17 cellular contexts compared by ENCODE assay signal in the genomic region with DNA sequence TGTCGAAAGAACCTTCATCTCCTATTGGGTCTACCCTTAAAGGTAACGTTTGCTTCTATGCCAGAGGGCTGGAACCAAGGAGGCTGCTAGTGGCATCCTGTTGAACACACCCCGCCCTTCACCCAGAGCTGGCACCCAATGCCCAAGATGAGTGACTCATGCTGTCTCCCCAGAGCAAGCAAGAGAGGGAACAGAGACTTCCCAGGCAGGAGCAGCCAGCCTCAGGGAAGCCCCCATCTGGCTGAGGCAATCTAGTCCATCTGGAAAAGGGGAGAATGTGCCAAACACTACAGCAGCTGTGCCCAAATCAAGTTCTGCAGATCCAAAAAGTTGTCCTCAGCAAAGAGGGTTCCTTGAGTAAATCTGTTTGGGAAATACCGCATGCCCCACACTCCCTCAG.
DNase-seq lines count a peak whose midpoint lies in the region; ATAC-seq, FAIRE-seq and TF ChIP-seq lines count a peak whose summit lies in the region.
"Had no signal": no experiment of that assay in that cellular context is flagged by ENCODE, and none has a peak within 500 bp of the region (broad histone marks: within the 10 kb centered on the region; RNA-seq: fewer than 3 reads in every experiment).

No MANE protein-coding gene starts in this region.

- H2AFZ ChIP-seq in keratinocyte (ENCODE audit: control insufficient read depth, low read length): no peak overlapping the region

- intact Hi-C loops in ascending aorta (cut with DNase I): no loop called here

- dilution Hi-C loops in keratinocyte (cut with MboI; ENCODE audit: extremely low pct_ligation_motif_present, low sequenced_read_pairs): no loop called here

- H3K9me3 ChIP-seq in ascending aorta: peaks cover 0 to 10% of the 10 kb centered on the region in 2 donors
- H3K9me3 ChIP-seq in keratinocyte (ENCODE audit: control insufficient read depth, low read depth, low read length): peaks cover 2% of the 10 kb centered on the region

- H4K20me1 ChIP-seq in keratinocyte (ENCODE audit: control insufficient read depth, extremely low read depth, insufficient read depth, low read length): no peaks in the 10 kb centered on the region

- DNase-seq in AG08395 (ENCODE audit: low spot score) (peak; percentile 48), H4 (ENCODE audit: low spot score) (peak; percentile 48), ascending aorta (ENCODE audit: low spot score in 2 of 2) (peak; percentile 25 to 72), keratinocyte (ENCODE audit: low read depth, low spot score) (peak; percentile 21), RCC 7860 (ENCODE audit: low spot score) (no peak), NCI-H748 treated with DMSO at 0.1 percent for 48 hours (lab: John Stamatoyannopoulos, UW) (no peak)
- DNase-seq: dermis blood vessel endothelial cell; NCI-H510A; psoas muscle; stimulated activated CD4-positive, alpha-beta T cell treated with anti-CD3 and anti-CD28 coated beads, Interleukin-2, amount 100 ng/mL, for 48 hours; T1000 had no signal

- peaks cover 0 to 2% of the 10 kb centered on the region in 2 donors for H3K4me1 ChIP-seq in ascending aorta
- peaks cover 29% of the 10 kb centered on the region for H3K4me1 ChIP-seq in keratinocyte (ENCODE audit: control insufficient read depth, extremely low read depth, insufficient read depth, low read length)
- H3K4me1 ChIP-seq: psoas muscle had no signal

- no peak for TF ChIP-seq CTCF in ascending aorta (IDR thresholded peaks at IDR 0.05)
- TF ChIP-seq CTCF in keratinocyte (optimal IDR thresholded peaks at IDR 0.05 in 1 of 3, IDR thresholded peaks at IDR 0.05 in 1 of 3, conservative IDR thresholded peaks at IDR 0.05 in 1 of 3; ENCODE audit: extremely low read depth in 1 of 3, insufficient read depth in 2 of 3, low read length in 3 of 3): no peak

- H3K4me2 ChIP-seq in keratinocyte (ENCODE audit: control insufficient read depth, extremely low read depth, insufficient read depth, low read depth, low read length): peak overlapping the region; percentile 12

- FAIRE-seq in keratinocyte (lab: Jason Lieb, UNC): peak; percentile 77
- FAIRE-seq in RCC 7860 (lab: Jason Lieb, UNC): no peak
- FAIRE-seq: frontal cortex, G401.6, H1 had no signal

- H3K36me3 ChIP-seq in ascending aorta: no peaks in the 10 kb centered on the region
- no peaks in the 10 kb centered on the region for H3K36me3 ChIP-seq in keratinocyte (ENCODE audit: control insufficient read depth in 2 of 2, extremely low read depth in 1 of 2, insufficient read depth in 2 of 2, low read length in 2 of 2)

- no peaks in the 10 kb centered on the region for H3K27me3 ChIP-seq in ascending aorta
- no peaks in the 10 kb centered on the region for H3K27me3 ChIP-seq in keratinocyte (ENCODE audit: control insufficient read depth, extremely low read depth, insufficient read depth, low read length)

- H3K79me2 ChIP-seq in keratinocyte (ENCODE audit: control insufficient read depth, insufficient read depth, low read length): no peaks in the 10 kb centered on the region

- H3K4me3 ChIP-seq in ascending aorta (no peak overlapping the region), keratinocyte (ENCODE audit: control insufficient read depth in 2 of 3, extremely low read depth in 1 of 3, insufficient read depth in 2 of 3, low read depth in 1 of 3, low read length in 3 of 3) (no peak overlapping the region)
- H3K4me3 ChIP-seq: psoas muscle had no signal

- H3K9me1 ChIP-seq in keratinocyte (ENCODE audit: control insufficient read depth, extremely low read depth, insufficient read depth, low read length): no peaks in the 10 kb centered on the region

- H3K27ac ChIP-seq in ascending aorta (no peak overlapping the region), keratinocyte (ENCODE audit: control insufficient read depth, insufficient read depth, low read length) (no peak overlapping the region)
- H3K27ac ChIP-seq: HL-60, psoas muscle had no signal

- no peak overlapping the region for H3K9ac ChIP-seq in keratinocyte (ENCODE audit: control insufficient read depth, extremely low read depth, insufficient read depth, low read length)

- no peak for ATAC-seq in GM18858 (IDR thresholded peaks at IDR 0.05; ENCODE audit: unreplicated experiment)
- ATAC-seq in GM21723 (IDR thresholded peaks at IDR 0.05; ENCODE audit: unreplicated experiment): no peak

Comparison
In these comparisons a context has a peak if more than half of its experiments do, and no peak if none do; other contexts are left out.
1. DNase-seq: peak in AG08395 (single experiment), H4 (single experiment), ascending aorta (2 of 2) and keratinocyte (single experiment); none in RCC 7860 (single experiment) and NCI-H748 treated with DMSO at 0.1 percent for 48 hours (single experiment).